16 cellular contexts compared by ENCODE assay signal in the genomic region with DNA sequence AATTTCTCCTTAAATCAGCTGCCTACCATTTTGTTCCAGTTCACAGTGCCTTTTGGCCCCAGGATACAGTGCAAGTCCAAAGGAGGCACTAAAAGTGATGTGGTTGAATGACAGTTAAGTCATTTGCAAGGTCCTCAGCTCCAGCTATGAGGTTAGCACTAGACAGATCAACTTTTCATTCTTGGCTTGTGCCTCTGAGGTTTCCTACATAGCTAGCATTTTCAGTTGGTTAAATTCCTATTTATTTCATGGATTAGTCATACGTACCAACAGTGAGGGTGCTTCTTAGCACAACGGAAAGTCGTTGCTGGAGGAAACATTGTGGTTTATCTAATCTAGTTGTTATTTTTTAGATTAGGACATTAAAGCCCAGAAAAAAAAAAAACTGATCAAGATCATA. TPM values are rescaled to one million over a fixed set of nuclear protein-coding genes. Genes with fewer than 3 reads are reported as not detected.
DNase-seq lines count a peak whose midpoint lies in the region; ATAC-seq and TF ChIP-seq lines count a peak whose summit lies in the region.
"Had no signal": no experiment of that assay in that cellular context is flagged by ENCODE, and none has a peak within 500 bp of the region (broad histone marks: within the 10 kb centered on the region; RNA-seq: fewer than 3 reads in every experiment).

No MANE protein-coding gene starts in this region.

- no peak overlapping the region for H2BK15ac ChIP-seq in neuronal stem cell (ENCODE audit: low read length)

- H3K4me1 ChIP-seq in neuronal stem cell (ENCODE audit: control insufficient read depth in 2 of 2, insufficient read depth in 1 of 2, low read depth in 1 of 2, low read length in 2 of 2), result peaks cover 2 to 3% of the 10 kb centered on the region in 2 donors
- H3K4me1 ChIP-seq: neural progenitor cell had no signal

- H2BK5ac ChIP-seq in neuronal stem cell (ENCODE audit: low read length), result no peak overlapping the region

- peak overlapping the region; percentile 2 for H2AFZ ChIP-seq in neuronal stem cell (ENCODE audit: low read length)
- H2AFZ ChIP-seq: neural progenitor cell had no signal

- no peak overlapping the region for H2AK5ac ChIP-seq in neuronal stem cell (ENCODE audit: low read depth, low read length)

- no peak overlapping the region for H3K4ac ChIP-seq in neuronal stem cell (ENCODE audit: low read length)

- in situ Hi-C loops in astrocyte of the cerebellum (cut with HindIII; ENCODE audit: low sequenced_read_pairs) (no loop called here), ACHN (cut with HindIII; ENCODE audit: low pct_ligation_motif_present, low pct_unique_long_range_greater_than_20kb, low sequenced_read_pairs) (no loop called here)

- H3K18ac ChIP-seq in neuronal stem cell (ENCODE audit: low read length), result no peak overlapping the region

- H3K36me3 ChIP-seq in BJ (ENCODE audit: control insufficient read depth, insufficient read depth, low read length) (no peaks in the 10 kb centered on the region), neuronal stem cell (replicated peaks in 1 of 2; ENCODE audit: control insufficient read depth in 2 of 2, insufficient read depth in 2 of 2, low read length in 2 of 2) (no peaks in the 10 kb centered on the region)
- H3K36me3 ChIP-seq: neural progenitor cell had no signal

- H4K8ac ChIP-seq in neuronal stem cell (ENCODE audit: low read depth, low read length), result no peak overlapping the region

- H3K9me3 ChIP-seq in neuronal stem cell (replicated peaks in 1 of 2; ENCODE audit: control insufficient read depth in 2 of 2, insufficient read depth in 1 of 2, low read depth in 1 of 2, low read length in 2 of 2), result peaks cover 2 to 3% of the 10 kb centered on the region in 2 donors

- H3K4me3 ChIP-seq in BJ (ENCODE audit: low read depth, low read length) (no peak overlapping the region), astrocyte of the cerebellum (ENCODE audit: low read depth, low read length) (no peak overlapping the region), neuronal stem cell (ENCODE audit: low read length in 2 of 2) (no peak overlapping the region)
- H3K4me3 ChIP-seq: K562, neural progenitor cell had no signal

- no CpG with 5 or more reads among the region's 3 CpGs for WGBS in neuronal stem cell (ENCODE audit: extremely low coverage in 2 of 2, insufficient read length in 2 of 2, insufficient replicate concordance in 1 of 2), 2 donors

- H2BK12ac ChIP-seq in neuronal stem cell (ENCODE audit: low read length), result no peak overlapping the region

- H3K79me1 ChIP-seq in neuronal stem cell (ENCODE audit: low read depth, low read length), result no peaks in the 10 kb centered on the region

- no peak overlapping the region for H3K23ac ChIP-seq in neuronal stem cell (ENCODE audit: low read depth, low read length, poor library complexity)

- no peak overlapping the region for H3K4me2 ChIP-seq in neuronal stem cell (ENCODE audit: insufficient read depth, low read length, poor library complexity, severe bottlenecking)
- H3K4me2 ChIP-seq: neural progenitor cell had no signal

- no peak overlapping the region for H3K14ac ChIP-seq in neuronal stem cell (ENCODE audit: low read length)

- CTCF ChIA-PET in BJ (lab: Yijun Ruan, JAX), result interaction anchor here (0.9 to 1.8 kb wide), 3 partner anchors 9 to 71 kb away, joined by 3 to 10 read pairs (median 5); no protein-coding TSS in a partner anchor

- no peak overlapping the region for H2BK120ac ChIP-seq in neuronal stem cell (ENCODE audit: low read depth, low read length)

- no peak overlapping the region for H3K9ac ChIP-seq in neuronal stem cell (ENCODE audit: low read depth, low read length, poor library complexity)
- H3K9ac ChIP-seq: neural progenitor cell had no signal

- POLR2A ChIA-PET in BJ (lab: Charles Lee), result no interaction called here

- H3K27me3 ChIP-seq in BJ (ENCODE audit: control insufficient read depth, insufficient read depth, low read length) (no peaks in the 10 kb centered on the region), neuronal stem cell (ENCODE audit: control insufficient read depth in 3 of 3, insufficient read depth in 3 of 3, low read depth in 1 of 3, low read length in 3 of 3) (no peaks in the 10 kb centered on the region)
- H3K27me3 ChIP-seq: neural progenitor cell had no signal

- TF ChIP-seq CTCF in BJ (IDR thresholded peaks at IDR 0.05; ENCODE audit: insufficient read depth, low read depth, low read length), result no peak
- no peak for TF ChIP-seq CTCF in astrocyte of the cerebellum (IDR thresholded peaks at IDR 0.05; ENCODE audit: low read depth, low read length, missing control alignments)

- no peak overlapping the region for H3K27ac ChIP-seq in neuronal stem cell (replicated peaks; ENCODE audit: low read length)
- H3K27ac ChIP-seq: neural progenitor cell had no signal

- DNase-seq in BJ (ENCODE audit: low read depth) (peak; percentile 79), Kasumi-1 (lab: John Stamatoyannopoulos, UW) (peak; percentile 92 to 93), astrocyte of the cerebellum (ENCODE audit: low read depth) (peak; percentile 94), neuronal stem cell (ENCODE audit: low spot score) (no peak), ACHN (no peak)
- DNase-seq: activated CD4-positive, alpha-beta T cell treated with anti-CD3 and anti-CD28 coated beads, Interleukin-2, amount 10 ng/mL, durations not matched to agents 24 days and 14 days; activated naive CD4-positive, alpha-beta T cell treated with anti-CD3 and anti-CD28 coated beads, Interleukin-2, amount 50 U/mL, for 16 hours; effector memory CD4-positive, alpha-beta T cell; SHP77; stimulated activated CD4-positive, alpha-beta T cell treated with anti-CD3 and anti-CD28 coated beads, Interleukin-2, amount 100 ng/mL, for 24 hours; substantia nigra had no signal

- ATAC-seq in HG02852 (IDR thresholded peaks at IDR 0.05; ENCODE audit: unreplicated experiment), result no peak
- ATAC-seq in GM21737 (IDR thresholded peaks at IDR 0.05; ENCODE audit: unreplicated experiment), result no peak
- no peak for ATAC-seq in GM18867 (IDR thresholded peaks at IDR 0.05; ENCODE audit: unreplicated experiment)
- ATAC-seq: K562 had no signal

- H4K91ac ChIP-seq in neuronal stem cell (ENCODE audit: low read depth, low read length, poor library complexity), result no peak overlapping the region

RNA-seq across cellular contexts. Expression of a gene that starts 59.3 kb away (rescaled TPM):
- polyA plus RNA-seq in BJ (2011; rRNA removed), result 23.0 and 23.4 TPM in 2 replicates
- polyA minus RNA-seq in BJ (2011; rRNA and poly(A)+ RNA removed), result 4.8 and 7.8 TPM in 2 replicates
- polyA plus RNA-seq in neuronal stem cell (2013, experiment 1 of 2), result 63.6 TPM
- 65.4 TPM for polyA plus RNA-seq in neuronal stem cell (2013, experiment 2 of 2)

Comparison
In these comparisons a context has a peak if more than half of its experiments do, and no peak if none do; other contexts are left out.
1. DNase-seq: peak in BJ (single experiment), Kasumi-1 (2 of 2) and astrocyte of the cerebellum (single experiment); none in neuronal stem cell (single experiment) and ACHN (single experiment).